In the genomic region with DNA sequence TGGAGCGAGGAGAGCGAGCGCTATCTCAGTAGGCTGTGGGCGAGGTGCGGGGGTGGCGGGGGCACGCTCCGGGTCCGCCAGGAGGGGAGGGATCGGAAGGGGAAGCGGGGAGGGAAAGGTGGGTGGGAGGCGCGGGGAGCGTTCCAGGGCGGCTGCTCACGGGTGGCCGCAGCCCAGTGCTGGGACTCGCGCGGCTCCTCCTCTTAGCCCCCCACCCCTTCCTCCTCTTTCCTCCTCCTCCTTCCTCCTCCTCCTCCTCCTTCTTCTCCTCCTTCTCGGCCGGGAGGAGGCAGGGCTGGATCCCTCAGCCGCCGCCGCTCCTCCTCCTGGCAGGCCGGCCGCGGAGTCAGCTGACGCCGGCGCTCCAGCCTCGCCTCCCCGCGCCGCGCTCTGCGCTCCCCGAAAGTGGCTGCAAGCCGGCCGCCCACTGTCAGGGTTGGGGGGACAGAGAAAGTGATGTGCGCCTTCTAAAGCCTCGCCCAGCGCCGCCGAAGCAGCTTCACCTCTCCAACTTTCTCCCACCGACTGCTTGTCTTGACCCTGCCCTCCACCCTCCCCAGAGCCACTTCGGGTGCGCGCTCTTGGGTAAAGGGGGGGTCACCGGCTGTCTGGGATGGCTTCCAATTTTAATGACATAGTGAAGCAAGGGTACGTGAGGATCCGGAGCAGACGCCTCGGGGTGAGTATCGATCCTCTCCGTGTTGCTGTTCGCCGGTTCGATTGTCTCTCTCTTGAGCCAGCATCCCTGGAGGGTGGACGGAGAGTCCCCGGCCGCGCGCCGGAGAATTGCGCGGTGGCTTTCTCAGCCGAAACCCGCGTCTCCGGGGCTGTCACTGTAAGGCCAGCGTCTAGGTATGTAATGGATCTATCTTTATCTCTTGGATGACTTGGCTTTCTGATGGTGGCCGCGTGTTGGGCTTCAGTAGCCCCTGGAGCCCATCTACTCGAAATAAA, we compare ENCODE assay signal across 8 cellular contexts. TPM values are rescaled to one million over a fixed set of nuclear protein-coding genes. Genes with fewer than 3 reads are reported as not detected.
DNase-seq lines count a peak whose midpoint lies in the region; ATAC-seq and TF ChIP-seq lines count a peak whose summit lies in the region.

A gene (plus strand): TSS at position 260 of the 954 bp plus-strand sequence. CDS start 354 bp downstream, at position 614.

- DNase-seq in cardiac fibroblast (ENCODE audit: low read depth in 2 of 2) (peak; percentile 38 to 81), iris pigment epithelial cell (ENCODE audit: low read depth) (peak; percentile 9), cortex of kidney (lab: John Stamatoyannopoulos, UW) (no peak), NCI-H345 treated with DMSO at 0.1 percent for 48 hours (lab: John Stamatoyannopoulos, UW; ENCODE audit: unreplicated experiment) (no peak), KG1 (lab: John Stamatoyannopoulos, UW) (no peak)

- H3K4me3 ChIP-seq in HUES48 (ENCODE audit: low read depth, low read length) (peak within 1 kb of the TSS; percentile 98), cardiac fibroblast (replicated peaks in 1 of 2; ENCODE audit: low read depth in 2 of 2, low read length in 2 of 2) (peak within 1 kb of the TSS; percentile 62 to 87), skeletal muscle tissue (ENCODE audit: low read length in 3 of 3) (peak within 1 kb of the TSS; percentile 68 to 86 (median 73))

- no peak for ATAC-seq in HG02571 (IDR thresholded peaks at IDR 0.05; ENCODE audit: unreplicated experiment)

- H3K36me3 ChIP-seq in HUES48 (ENCODE audit: control insufficient read depth, insufficient read depth, low read length) (no peaks in the 10 kb centered on the region), skeletal muscle tissue (ENCODE audit: control insufficient read depth in 3 of 3, insufficient read depth in 3 of 3, low read length in 3 of 3) (no peaks in the 10 kb centered on the region)

- H3K9ac ChIP-seq in HUES48 (ENCODE audit: low read depth, low read length) (peak within 1 kb of the TSS; percentile 44; the same call in 1 of the 2 replicates), skeletal muscle tissue (ENCODE audit: low read depth in 1 of 3, low read length in 3 of 3) (peak within 1 kb of the TSS; percentile 77 to 86 (median 78))

- H3K9me3 ChIP-seq in HUES48 (ENCODE audit: control insufficient read depth, insufficient read depth, low read length), result no peaks in the 10 kb centered on the region
- no peaks in the 10 kb centered on the region for H3K9me3 ChIP-seq in skeletal muscle tissue (ENCODE audit: control insufficient read depth in 3 of 3, low read length in 3 of 3)

- peaks cover 24% of the 10 kb centered on the region for H3K4me1 ChIP-seq in HUES48 (ENCODE audit: control insufficient read depth, insufficient read depth, low read length)
- H3K4me1 ChIP-seq in skeletal muscle tissue (ENCODE audit: control insufficient read depth in 3 of 3, insufficient read depth in 3 of 3, low read length in 3 of 3), result peaks cover 6 to 26% (median 16%) of the 10 kb centered on the region in 3 donors

- TF ChIP-seq CTCF in cardiac fibroblast (IDR thresholded peaks at IDR 0.05; ENCODE audit: low read depth, low read length), result no peak

- peaks cover 36% of the 10 kb centered on the region for H3K27me3 ChIP-seq in HUES48 (ENCODE audit: control insufficient read depth, insufficient read depth, low read length)
- H3K27me3 ChIP-seq in skeletal muscle tissue (ENCODE audit: control insufficient read depth in 3 of 3, insufficient read depth in 3 of 3, low read length in 3 of 3), result peaks cover 0 to 15% (median 4%) of the 10 kb centered on the region in 3 donors

- H3K27ac ChIP-seq in HUES48 (ENCODE audit: low read depth, low read length) (no peak within 1 kb of the TSS), skeletal muscle tissue (ENCODE audit: low read depth, low read length) (peak within 1 kb of the TSS; percentile 87)

RNA-seq across cellular contexts. Expression of the gene that starts here (rescaled TPM):
- 31.3 TPM for total RNA-seq in skeletal muscle tissue

Comparison
In these comparisons a context has a peak if more than half of its experiments do, and no peak if none do; other contexts are left out.
1. DNase-seq: peak in cardiac fibroblast (2 of 2) and iris pigment epithelial cell (single experiment); none in cortex of kidney (single experiment), NCI-H345 treated with DMSO at 0.1 percent for 48 hours (single experiment) and KG1 (single experiment).
2. Peak in every context shown above with its lines, with median percentiles within 50 percentile points of each other: H3K4me3 ChIP-seq.